ENCODE assay signal across 29 cellular contexts in the genomic region with DNA sequence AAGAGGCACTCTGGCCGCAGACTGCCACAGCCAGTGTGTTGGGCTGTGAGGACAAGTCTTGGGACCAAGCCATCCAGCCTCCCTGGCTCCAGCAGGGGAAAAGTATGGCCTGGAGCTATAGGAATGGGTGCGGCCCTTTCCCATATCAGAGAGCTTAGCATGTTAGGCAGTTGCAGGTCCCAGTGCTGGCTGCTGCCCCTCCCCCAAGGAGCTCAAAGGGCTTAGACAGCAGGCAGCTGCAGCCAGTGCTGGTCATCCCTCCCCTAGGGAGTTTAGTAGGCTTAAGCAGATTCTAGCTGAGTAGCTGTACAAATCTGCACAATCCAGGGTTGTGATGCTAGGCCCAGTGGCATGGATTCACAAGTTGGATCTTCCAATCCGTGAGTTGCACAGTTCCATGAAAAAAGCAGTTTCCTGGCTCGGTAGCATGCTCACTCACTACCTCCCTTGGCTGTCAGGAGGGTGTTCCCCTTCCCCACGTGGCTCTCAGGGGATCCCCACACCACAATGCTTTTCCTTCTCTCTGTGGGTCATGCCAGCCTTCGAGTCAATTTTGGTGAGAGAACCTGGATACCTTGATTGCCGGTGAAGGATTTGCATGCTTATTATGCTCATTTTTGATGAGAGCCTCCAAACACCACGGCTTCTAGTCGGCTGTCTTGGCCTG.
DNase-seq lines count a peak whose midpoint lies in the region; ATAC-seq, FAIRE-seq and TF ChIP-seq lines count a peak whose summit lies in the region.
"Had no signal": no experiment of that assay in that cellular context is flagged by ENCODE, and none has a peak within 500 bp of the region (broad histone marks: within the 10 kb centered on the region; RNA-seq: fewer than 3 reads in every experiment).

No MANE protein-coding gene starts in this region.

- DNase-seq in D721Med (ENCODE audit: insufficient read length, low spot score) (peak; percentile 23), NCI-H69 (lab: John Stamatoyannopoulos, UW) (peak; percentile 22), ecto neural progenitor cell (ENCODE audit: low spot score) (peak; percentile 58), nephron progenitor cell (peak; percentile 8), NCI-H128 (lab: John Stamatoyannopoulos, UW; ENCODE audit: unreplicated experiment) (no peak), superior temporal gyrus (ENCODE audit: extremely low spot score) (no peak)
- no peak for DNase-seq in activated T-cell treated with anti-CD3 and anti-CD28 coated beads, Interleukin-2, amount 50 U/mL, for 4 hours
- DNase-seq: activated CD4-positive, alpha-beta T cell treated with anti-CD3 and anti-CD28 coated beads for 4 hours; activated CD8-positive, alpha-beta T cell treated with anti-CD3 and anti-CD28 coated beads, Interleukin-2, amount 10 ng/mL, durations not matched to agents 7 days and 5 days; amniotic stem cell; Calu3; cerebellar nuclear complex; dorsolateral prefrontal cortex; left colon; mammary epithelial cell; NCI-H1694; NCI-H510A treated with DMSO at 0.1 percent for 48 hours; PC-9; Right ventricle myocardium superior; small intestine; stimulated activated naive CD4-positive, alpha-beta T cell treated with Interleukin-2 at 50 U/mL for 16 hours had no signal

- TF ChIP-seq CTCF in D721Med (IDR thresholded peaks at IDR 0.05; ENCODE audit: insufficient read depth, missing control alignments), result no peak
- TF ChIP-seq CTCF in nephron progenitor cell (IDR thresholded peaks at IDR 0.05), result no peak

- H3K27me3 Mint-ChIP-seq in nephron progenitor cell (ENCODE audit: low read depth, poor library complexity), result peaks cover 3% of the 10 kb centered on the region
- H3K27me3 Mint-ChIP-seq in activated T-cell treated with anti-CD3 and anti-CD28 coated beads, Interleukin-2, amount 50 U/mL, for 4 hours (ENCODE audit: low read depth), result no peaks in the 10 kb centered on the region
- H3K27me3 Mint-ChIP-seq: activated naive CD4-positive, alpha-beta T cell treated with anti-CD3 and anti-CD28 coated beads, Interleukin-2, amount 50 U/mL, for 24 hours had no signal

- no peaks in the 10 kb centered on the region for H3K36me3 Mint-ChIP-seq in nephron progenitor cell (ENCODE audit: low read depth)
- H3K36me3 Mint-ChIP-seq in activated T-cell treated with anti-CD3 and anti-CD28 coated beads, Interleukin-2, amount 50 U/mL, for 4 hours (ENCODE audit: insufficient read depth), result no peaks in the 10 kb centered on the region
- H3K36me3 Mint-ChIP-seq: activated naive CD4-positive, alpha-beta T cell treated with anti-CD3 and anti-CD28 coated beads, Interleukin-2, amount 50 U/mL, for 24 hours; brain had no signal

- H3K4me3 Mint-ChIP-seq in nephron progenitor cell, result no peak overlapping the region
- no peak overlapping the region for H3K4me3 Mint-ChIP-seq in activated T-cell treated with anti-CD3 and anti-CD28 coated beads, Interleukin-2, amount 50 U/mL, for 4 hours
- H3K4me3 Mint-ChIP-seq: activated CD8-positive, alpha-beta T cell treated with anti-CD3 and anti-CD28 coated beads, Interleukin-2, amount 10 ng/mL, durations not matched to agents 7 days and 5 days; activated naive CD4-positive, alpha-beta T cell treated with anti-CD3 and anti-CD28 coated beads, Interleukin-2, amount 50 U/mL, for 24 hours; brain had no signal

- peak; percentile 97 for FAIRE-seq in D721Med (lab: Jason Lieb, UNC)
- FAIRE-seq: A204.1, frontal cortex, GM18507, pancreas, small intestine had no signal

- H3K27ac Mint-ChIP-seq in nephron progenitor cell, result no peak overlapping the region
- H3K27ac Mint-ChIP-seq: activated CD8-positive, alpha-beta T cell treated with anti-CD3 and anti-CD28 coated beads, Interleukin-2, amount 10 ng/mL, durations not matched to agents 7 days and 5 days; activated naive CD4-positive, alpha-beta T cell treated with anti-CD3 and anti-CD28 coated beads, Interleukin-2, amount 50 U/mL, for 24 hours; activated T-helper 2 cell treated with anti-CD3 and anti-CD28 coated beads, Interferon-gamma antibody, Interleukin-2, Interleukin-4, amounts not matched to agents 10 μg/mL and 5 μg/mL and 100 μg/mL, durations not matched to agents 14 hours and 24 hours and 36 hours; brain had no signal

- no peak for ATAC-seq in HG03108 (IDR thresholded peaks at IDR 0.05; ENCODE audit: unreplicated experiment)
- no peak for ATAC-seq in activated T-cell treated with anti-CD3 and anti-CD28 coated beads, Interleukin-2, amount 50 U/mL, for 4 hours
- ATAC-seq: activated CD8-positive, alpha-beta T cell treated with anti-CD3 and anti-CD28 coated beads, Interleukin-2, amount 10 ng/mL, durations not matched to agents 7 days and 5 days; left colon; pancreas had no signal

- H3K9me3 Mint-ChIP-seq in nephron progenitor cell, result no peaks in the 10 kb centered on the region
- peaks cover 22% of the 10 kb centered on the region for H3K9me3 Mint-ChIP-seq in activated T-cell treated with anti-CD3 and anti-CD28 coated beads, Interleukin-2, amount 50 U/mL, for 4 hours

- no peaks in the 10 kb centered on the region for H3K4me1 Mint-ChIP-seq in nephron progenitor cell
- H3K4me1 Mint-ChIP-seq in activated T-cell treated with anti-CD3 and anti-CD28 coated beads, Interleukin-2, amount 50 U/mL, for 4 hours (ENCODE audit: low read depth), result no peaks in the 10 kb centered on the region
- H3K4me1 Mint-ChIP-seq: activated naive CD4-positive, alpha-beta T cell treated with anti-CD3 and anti-CD28 coated beads, Interleukin-2, amount 50 U/mL, for 24 hours had no signal

Comparison
In these comparisons a context has a peak if more than half of its experiments do, and no peak if none do; other contexts are left out.
1. DNase-seq: peak in D721Med (single experiment), NCI-H69 (single experiment), ecto neural progenitor cell (single experiment) and nephron progenitor cell (single experiment); none in NCI-H128 (single experiment), activated T-cell treated with anti-CD3 and anti-CD28 coated beads, Interleukin-2, amount 50 U/mL, for 4 hours (single experiment) and superior temporal gyrus (single experiment).